Comparison of ENCODE assay signal across 1 cellular context in genomic region chr14:21267431-21267845, GRCh38.
TF ChIP-seq lines count a peak whose summit lies in the region.

No MANE protein-coding gene starts in this region.

TF ChIP-seq in HepG2, 621 proteins besides CTCF, POLR2A, EP300 and RAD21 (continued from another document and continues in another):
- TF ChIP-seq ZNF646 (CRISPR knock-in tag; IDR thresholded peaks at IDR 0.05) (no peak), RBM22 (optimal IDR thresholded peaks at IDR 0.05; ENCODE audit: low read length) (peak; percentile 80), ZNF20 (CRISPR knock-in tag; IDR thresholded peaks at IDR 0.05) (0 out of 2 replicates have a peak, but pooled peaks have one; percentile 74), ZNF441 (CRISPR knock-in tag; IDR thresholded peaks at IDR 0.05; ENCODE audit: borderline replicate concordance) (no peak; the same call in 1 of the 2 replicates), FOXP4 (CRISPR knock-in tag; IDR thresholded peaks at IDR 0.05) (no peak), NFKB2 (CRISPR knock-in tag; IDR thresholded peaks at IDR 0.05; ENCODE audit: borderline replicate concordance) (no peak), POLR2G (IDR thresholded peaks at IDR 0.05; ENCODE audit: low read depth, low read length) (peak; percentile 59), FOXC1 (CRISPR knock-in tag; IDR thresholded peaks at IDR 0.05; ENCODE audit: borderline replicate concordance) (no peak), MBD4 (IDR thresholded peaks at IDR 0.05; ENCODE audit: borderline replicate concordance, low read length) (no peak), TBX3 (IDR thresholded peaks at IDR 0.05; ENCODE audit: borderline replicate concordance) (no peak), NR2F2 (IDR thresholded peaks at IDR 0.05; ENCODE audit: borderline replicate concordance, low read depth) (no peak), MLXIP (CRISPR knock-in tag; IDR thresholded peaks at IDR 0.05; ENCODE audit: borderline replicate concordance) (0 out of 2 replicates have a peak, but pooled peaks have one; percentile 36), GZF1 (CRISPR knock-in tag; IDR thresholded peaks at IDR 0.05) (no peak), ZBTB26 (CRISPR knock-in tag; IDR thresholded peaks at IDR 0.05; ENCODE audit: borderline replicate concordance) (no peak), ZNF598 (CRISPR knock-in tag; IDR thresholded peaks at IDR 0.05; ENCODE audit: borderline replicate concordance) (no peak), BCL3 (CRISPR knock-in tag; IDR thresholded peaks at IDR 0.05) (no peak), PHB2 (IDR thresholded peaks at IDR 0.05; ENCODE audit: partially characterized antibody) (no peak), SCMH1 (CRISPR knock-in tag; IDR thresholded peaks at IDR 0.05; ENCODE audit: borderline replicate concordance) (no peak), DDIT3 (CRISPR knock-in tag; IDR thresholded peaks at IDR 0.05) (no peak), SP1 (IDR thresholded peaks at IDR 0.05) (no peak), SP1 (CRISPR knock-in tag; IDR thresholded peaks at IDR 0.05) (no peak), PBX2 (CRISPR knock-in tag; IDR thresholded peaks at IDR 0.05) (peak; percentile 60), ARID3A (IDR thresholded peaks at IDR 0.05; ENCODE audit: low read depth, low read length) (no peak), ZNF672 (CRISPR knock-in tag; IDR thresholded peaks at IDR 0.05) (no peak), ZNF644 (CRISPR knock-in tag; IDR thresholded peaks at IDR 0.05; ENCODE audit: low read depth) (no peak), NR2C2 (CRISPR knock-in tag; IDR thresholded peaks at IDR 0.05; ENCODE audit: borderline replicate concordance) (peak; percentile 28; the same call in 1 of the 2 replicates), DBP (CRISPR knock-in tag; IDR thresholded peaks at IDR 0.05; ENCODE audit: not compliant biosample characterization) (no peak), ZNF362 (CRISPR knock-in tag; IDR thresholded peaks at IDR 0.05; ENCODE audit: borderline replicate concordance) (no peak), ZNF749 (CRISPR knock-in tag; IDR thresholded peaks at IDR 0.05; ENCODE audit: borderline replicate concordance) (no peak), SOX6 (IDR thresholded peaks at IDR 0.05) (no peak), SOX6 (CRISPR knock-in tag; IDR thresholded peaks at IDR 0.05) (no peak), ZFP37 (CRISPR knock-in tag; IDR thresholded peaks at IDR 0.05; ENCODE audit: borderline replicate concordance) (no peak), PPARG (CRISPR knock-in tag; conservative IDR thresholded peaks at IDR 0.05) (0 out of 2 replicates have a peak, but pooled peaks have one; percentile 9), TRIM24 (CRISPR knock-in tag; IDR thresholded peaks at IDR 0.05) (no peak), ZNF775 (CRISPR knock-in tag; IDR thresholded peaks at IDR 0.05; ENCODE audit: borderline replicate concordance) (no peak), SALL1 (CRISPR knock-in tag; IDR thresholded peaks at IDR 0.05) (no peak), CHD4 (IDR thresholded peaks at IDR 0.05; ENCODE audit: borderline replicate concordance, low read length) (no peak), ISL2 (CRISPR knock-in tag; IDR thresholded peaks at IDR 0.05) (no peak), U2AF1 (optimal IDR thresholded peaks at IDR 0.05; ENCODE audit: low read depth, low read length) (no peak), SMAD3 (CRISPR knock-in tag; IDR thresholded peaks at IDR 0.05) (0 out of 2 replicates have a peak, but pooled peaks have one; percentile 11), ZFP62 (CRISPR knock-in tag; IDR thresholded peaks at IDR 0.05) (no peak)
